ENCODE assay signal across 8 cellular contexts in genomic region chr19:42290523-42291436, GRCh38. TPM values are rescaled to one million over a fixed set of nuclear protein-coding genes. Genes with fewer than 3 reads are reported as not detected.
DNase-seq lines count a peak whose midpoint lies in the region; ATAC-seq and TF ChIP-seq lines count a peak whose summit lies in the region.

No MANE protein-coding gene starts in this region.

- no peak overlapping the region for H3K4me3 ChIP-seq in effector memory CD4-positive, alpha-beta T cell (ENCODE audit: insufficient read depth, low read depth, low read length, poor library complexity, severe bottlenecking)

- no peaks in the 10 kb centered on the region for H3K9me3 Mint-ChIP-seq in WTC11

- peaks cover 19% of the 10 kb centered on the region for H3K4me1 Mint-ChIP-seq in WTC11

- H3K27ac Mint-ChIP-seq in WTC11 = no peak overlapping the region

- DNase-seq in ACHN (peak; percentile 34), GM19238 (ENCODE audit: insufficient read length, low spot score) (peak; percentile 56), WTC11 (ENCODE audit: low spot score) (no peak), sciatic nerve (ENCODE audit: low spot score) (peak; percentile 66), kidney glomerular epithelial cell (lab: John Stamatoyannopoulos, UW) (no peak), COLO829 (ENCODE audit: low spot score) (no peak), NCI-H748 (lab: John Stamatoyannopoulos, UW; ENCODE audit: unreplicated experiment) (no peak)
- peak; percentile 43 to 53 (median 48) for DNase-seq in effector memory CD4-positive, alpha-beta T cell

- no peak; the same call in 1 of the 2 replicates for ATAC-seq in WTC11
- no peak for ATAC-seq in sciatic nerve

- H3K36me3 Mint-ChIP-seq in WTC11 = peaks cover 24% of the 10 kb centered on the region

- POLR2A ChIA-PET in WTC11 (lab: Charles Lee) = interaction anchor here (0.7 kb wide), 1 partner anchor 1931 kb away, joined by 3 read pairs; no protein-coding TSS in a partner anchor

- H3K9me3 ChIP-seq in effector memory CD4-positive, alpha-beta T cell (ENCODE audit: control insufficient read depth, low read length) = no peaks in the 10 kb centered on the region

- H3K27me3 Mint-ChIP-seq in WTC11 (ENCODE audit: low read depth) = no peaks in the 10 kb centered on the region

- no peak overlapping the region for H3K27ac ChIP-seq in effector memory CD4-positive, alpha-beta T cell (ENCODE audit: insufficient read depth, low read length, poor library complexity, severe bottlenecking)

- in situ Hi-C loops in ACHN (cut with HindIII; ENCODE audit: low pct_ligation_motif_present, low pct_unique_long_range_greater_than_20kb, low sequenced_read_pairs) = no loop called here

- H3K36me3 ChIP-seq in effector memory CD4-positive, alpha-beta T cell (ENCODE audit: control insufficient read depth, insufficient read depth, low read length) = peaks cover 79% of the 10 kb centered on the region

- H3K27me3 ChIP-seq in effector memory CD4-positive, alpha-beta T cell (replicated peaks; ENCODE audit: control insufficient read depth, insufficient read depth, low read length, poor library complexity, severe bottlenecking) = no peaks in the 10 kb centered on the region

- CTCF ChIA-PET in WTC11 (lab: Charles Lee) = interaction anchor here (0.8 to 2.7 kb wide), 4 partner anchors 9 to 182 kb away, joined by 3 to 11 read pairs (median 4); no protein-coding TSS in a partner anchor

- H3K4me3 Mint-ChIP-seq in WTC11 = no peak overlapping the region

- peak; percentile 33; the same call in 1 of the 2 replicates for TF ChIP-seq CTCF in WTC11 (IDR thresholded peaks at IDR 0.05)

- H3K4me1 ChIP-seq in effector memory CD4-positive, alpha-beta T cell (ENCODE audit: control insufficient read depth, insufficient read depth, low read length, poor library complexity, severe bottlenecking) = peaks cover 5% of the 10 kb centered on the region

- intact Hi-C loops in sciatic nerve (cut with DNase I) = loop anchor here (10.0 kb wide), 1 partner anchor 46 kb away; the partner anchor contains the start of gene GSK3A

TF ChIP-seq in WTC11, 78 proteins besides CTCF, POLR2A, EP300 and RAD21:
- no peak for TF ChIP-seq RORB (CRISPR knock-in tag; IDR thresholded peaks at IDR 0.05)
- peak; percentile 67; the same call in 1 of the 2 replicates for TF ChIP-seq ZNF423 (CRISPR knock-in tag; IDR thresholded peaks at IDR 0.05)

RNA-seq across cellular contexts. Expression of gene PRR19, which starts 11.2 kb away (rescaled TPM):
- total RNA-seq in WTC11 (2021) (3.6 to 5.0 TPM (median 3.7 TPM) in 3 replicates), sciatic nerve (0.45 TPM)

RNA-seq across cellular contexts. Expression of gene PAFAH1B3, which starts 11.6 kb away (rescaled TPM):
- 118 to 126 TPM (median 119 TPM) in 3 replicates for total RNA-seq in WTC11 (2021)
- 7.4 TPM for total RNA-seq in sciatic nerve

RNA-seq across cellular contexts. Expression of gene CIC, which starts 21.7 kb away (rescaled TPM):
- total RNA-seq in WTC11 (2021) (53.0 to 58.5 TPM (median 55.8 TPM) in 3 replicates), sciatic nerve (92.1 TPM)

RNA-seq across cellular contexts. Expression of gene TMEM145, which starts 22.3 kb away (rescaled TPM):
- 6.9 to 7.1 TPM (median 7.0 TPM) in 3 replicates for total RNA-seq in WTC11 (2021)
- total RNA-seq in sciatic nerve = not detected

RNA-seq across cellular contexts. Expression of gene MEGF8, which starts 34.7 kb away (rescaled TPM):
- 42.1 to 51.7 TPM (median 51.6 TPM) in 3 replicates for total RNA-seq in WTC11 (2021)
- 35.1 TPM for total RNA-seq in sciatic nerve

Comparison
In these comparisons a context has a peak if more than half of its experiments do, and no peak if none do; other contexts are left out.
1. DNase-seq: peak in ACHN (single experiment), GM19238 (single experiment), effector memory CD4-positive, alpha-beta T cell (3 of 3) and sciatic nerve (single experiment); none in WTC11 (single experiment), kidney glomerular epithelial cell (single experiment), COLO829 (single experiment) and NCI-H748 (single experiment).
2. RNA of gene PAFAH1B3, which starts 11.6 kb away (total RNA-seq): 118 to 126 TPM in WTC11; 7.4 TPM in sciatic nerve (single experiment); every median in the first group is over 10 times any median in the second.